Comparison of ENCODE assay signal across 28 cellular contexts in the genomic region with DNA sequence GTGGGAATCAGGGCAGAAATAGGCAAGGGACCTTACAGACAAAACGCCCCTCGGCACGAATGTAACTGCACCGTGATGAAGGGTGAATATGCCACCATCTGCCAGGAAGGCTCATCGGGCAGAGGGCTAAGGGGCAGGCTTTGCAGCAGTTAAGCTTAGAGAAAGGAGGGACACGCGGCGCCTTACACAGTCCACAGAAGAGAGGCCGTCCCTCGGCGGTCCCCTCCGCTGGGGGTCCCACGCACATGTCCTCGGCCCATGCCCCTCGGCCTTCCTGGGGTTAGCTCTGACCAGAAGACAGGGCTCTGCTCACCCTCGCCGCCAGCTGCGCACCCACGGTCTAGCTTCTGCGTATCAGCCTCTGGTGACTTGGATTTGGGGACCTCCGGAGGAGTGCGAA.
A peak's percentile ranks its signal among the peaks of the same experiment; 100 is the strongest.
DNase-seq lines count a peak whose midpoint lies in the region; FAIRE-seq and TF ChIP-seq lines count a peak whose summit lies in the region.
"Had no signal": no experiment of that assay in that cellular context is flagged by ENCODE, and none has a peak within 500 bp of the region (broad histone marks: within the 10 kb centered on the region; RNA-seq: fewer than 3 reads in every experiment).

No MANE protein-coding gene starts in this region.

- no peak overlapping the region for H2BK12ac ChIP-seq in H1 (ENCODE audit: low read depth, low read length)

- no peak for TF ChIP-seq CTCF in H1 (IDR thresholded peaks at IDR 0.05; ENCODE audit: control extremely low read depth in 1 of 3, insufficient read depth in 1 of 3, low read depth in 1 of 3, low read length in 3 of 3)
- no peak for TF ChIP-seq CTCF in neural progenitor cell (IDR thresholded peaks at IDR 0.05)

- no peak overlapping the region for H4K8ac ChIP-seq in H1 (ENCODE audit: extremely low read depth, insufficient read depth, low read length)

- H3K36me3 Mint-ChIP-seq in neural progenitor cell, result peaks cover 2% of the 10 kb centered on the region
- H3K36me3 Mint-ChIP-seq in CD8-positive, alpha-beta memory T cell, result peaks cover 0 to 11% (median 2%) of the 10 kb centered on the region in 3 donors
- H3K36me3 Mint-ChIP-seq: mesothelial cell of epicardium had no signal

- H3K4me1 ChIP-seq in H1 (replicated peaks in 1 of 4; ENCODE audit: control insufficient read depth in 3 of 4, insufficient read depth in 4 of 4, low read length in 3 of 4) (peaks cover 0 to 8% (median 1%) of the 10 kb centered on the region in 4 experiments; a peak in 2 of 7 replicates), neural progenitor cell (no peaks in the 10 kb centered on the region)
- peaks cover 4% of the 10 kb centered on the region for H3K4me1 ChIP-seq in CD8-positive, alpha-beta memory T cell (ENCODE audit: insufficient read depth, low read length)
- H3K4me1 ChIP-seq: SJSA1 had no signal

- CTCF ChIA-PET in H1 (lab: Charles Lee; ENCODE audit: partially characterized antibody), result interaction anchor here (1.0 to 1.5 kb wide), 2 partner anchors 21 to 24 kb away, joined by 3 to 4 read pairs; no protein-coding TSS in a partner anchor
- CTCF ChIA-PET in CD8-positive, alpha-beta memory T cell (lab: Charles Lee), result no interaction called here

- FAIRE-seq in H1 (lab: Jason Lieb, UNC), result no peak

- H3F3A ChIP-seq in neural progenitor cell (ENCODE audit: low read depth), result no peaks in the 10 kb centered on the region

- H4K91ac ChIP-seq in H1 (replicated peaks; ENCODE audit: insufficient read length, low read length), result no peak overlapping the region

- H3K36me3 ChIP-seq in H1 (ENCODE audit: control insufficient read depth in 2 of 4, insufficient read depth in 4 of 4, low read length in 3 of 4) (no peaks in the 10 kb centered on the region), neural progenitor cell (no peaks in the 10 kb centered on the region)
- no peaks in the 10 kb centered on the region for H3K36me3 ChIP-seq in CD8-positive, alpha-beta memory T cell (ENCODE audit: insufficient read depth, low read length)
- H3K36me3 ChIP-seq: SJSA1, upper lobe of left lung had no signal

- H3K56ac ChIP-seq in H1 (replicated peaks; ENCODE audit: insufficient read length, low read depth, low read length), result no peak overlapping the region

- H3K4me3 ChIP-seq in H1 (ENCODE audit: extremely low read depth in 1 of 4, insufficient read depth in 2 of 4, low read depth in 3 of 4, low read length in 4 of 4), result peak overlapping the region in 3 of 4 experiments; percentile 7 to 52 (median 12); a peak in 3 of 8 replicates
- H3K4me3 ChIP-seq in neural progenitor cell, result peak overlapping the region; percentile 29
- H3K4me3 ChIP-seq in CD8-positive, alpha-beta memory T cell (ENCODE audit: low read length), result no peak overlapping the region
- H3K4me3 ChIP-seq: SJSA1, smooth muscle cell, upper lobe of left lung had no signal

- peak overlapping the region; percentile 23 to 67 for H3K4me2 ChIP-seq in H1 (ENCODE audit: insufficient read depth in 1 of 2, low read depth in 2 of 2, low read length in 2 of 2)
- H3K4me2 ChIP-seq in neural progenitor cell, result peak overlapping the region; percentile 66
- H3K4me2 ChIP-seq: smooth muscle cell had no signal

- H3K9ac ChIP-seq in H1 (replicated peaks in 1 of 4; ENCODE audit: extremely low read depth in 1 of 4, low read depth in 3 of 4, low read length in 3 of 4), result no peak overlapping the region
- no peak overlapping the region for H3K9ac ChIP-seq in neural progenitor cell

- H3K23me2 ChIP-seq in H1 (ENCODE audit: low read depth, low read length), result peaks cover 3% of the 10 kb centered on the region; the same call in 1 of the 2 replicates

- no peak overlapping the region for H3K14ac ChIP-seq in H1 (ENCODE audit: insufficient read length)

- H3K27ac ChIP-seq in H1 (ENCODE audit: low read depth, low read length) (no peak overlapping the region), neural progenitor cell (no peak overlapping the region)
- no peak overlapping the region for H3K27ac ChIP-seq in CD8-positive, alpha-beta memory T cell (ENCODE audit: low read depth, low read length)
- H3K27ac ChIP-seq: 22Rv1, dorsolateral prefrontal cortex, SJSA1, upper lobe of left lung had no signal

- no peak overlapping the region for H3K4ac ChIP-seq in H1 (replicated peaks; ENCODE audit: insufficient read length, low read depth, low read length)

- no peak for TF ChIP-seq RAD21 in H1 (IDR thresholded peaks at IDR 0.05 in 1 of 2, conservative IDR thresholded peaks at IDR 0.05 in 1 of 2; ENCODE audit: low read depth in 2 of 2, low read length in 2 of 2)

- no peak overlapping the region for H4K5ac ChIP-seq in H1 (ENCODE audit: insufficient read length, low read depth, low read length)

- H2BK20ac ChIP-seq in H1 (ENCODE audit: low read length), result no peak overlapping the region

- no peak overlapping the region for H2AK5ac ChIP-seq in H1 (ENCODE audit: low read depth, low read length)

- H3K9me3 ChIP-seq in H1 (ENCODE audit: insufficient read depth in 2 of 2, low read depth in 1 of 2, low read length in 1 of 2), result peaks cover 3 to 7% of the 10 kb centered on the region in 2 experiments; a peak in 3 of 4 replicates
- H3K9me3 ChIP-seq in neural progenitor cell (ENCODE audit: low read depth), result peaks cover 4% of the 10 kb centered on the region
- H3K9me3 ChIP-seq in CD8-positive, alpha-beta memory T cell (ENCODE audit: low read length), result no peaks in the 10 kb centered on the region

- H4K20me1 ChIP-seq in H1 (replicated peaks in 1 of 2; ENCODE audit: control insufficient read depth in 1 of 2, insufficient read depth in 2 of 2, low read length in 2 of 2) (no peaks in the 10 kb centered on the region), neural progenitor cell (ENCODE audit: low read depth) (no peaks in the 10 kb centered on the region)

- POLR2A ChIA-PET in H1 (lab: Charles Lee; ENCODE audit: partially characterized antibody), result no interaction called here
- POLR2A ChIA-PET in CD8-positive, alpha-beta memory T cell (lab: Charles Lee), result no interaction called here

- peaks cover 6% of the 10 kb centered on the region for H3K4me1 Mint-ChIP-seq in neural progenitor cell
- peaks cover 6 to 8% (median 7%) of the 10 kb centered on the region in 3 donors for H3K4me1 Mint-ChIP-seq in CD8-positive, alpha-beta memory T cell
- H3K4me1 Mint-ChIP-seq: activated B cell treated with CpG ODN at 0.5 μM for 24 hours, mesothelial cell of epicardium had no signal

- H3K4me3 Mint-ChIP-seq in neural progenitor cell, result no peak overlapping the region
- no peak overlapping the region for H3K4me3 Mint-ChIP-seq in CD8-positive, alpha-beta memory T cell
- H3K4me3 Mint-ChIP-seq: activated B cell treated with CpG ODN at 0.5 μM for 24 hours; activated CD8-positive, alpha-beta T cell treated with anti-CD3 and anti-CD28 coated beads, Interleukin-2, amount 10 ng/mL, durations not matched to agents 7 days and 5 days; activated naive CD4-positive, alpha-beta T cell treated with anti-CD3 and anti-CD28 coated beads for 36 hours; mesothelial cell of epicardium; neural crest cell; stimulated activated naive CD8-positive, alpha-beta T cell treated with anti-CD3 and anti-CD28 coated beads, Interleukin-15, Interleukin-2, amounts not matched to agents 100 ng/mL and 50 ng/mL, for 24 hours; T-helper 2 cell treated with Interferon-gamma antibody and Interleukin-4, amounts not matched to agents 5 μg/mL and 100 μg/mL, for 36 hours had no signal

- H2AFZ ChIP-seq in H1 (ENCODE audit: low read length) (peak overlapping the region; percentile 49; the same call in 1 of the 2 replicates), neural progenitor cell (replicated peaks) (peak overlapping the region; percentile 50)

- DNase-seq in DMS 273 (lab: John Stamatoyannopoulos, UW; ENCODE audit: unreplicated experiment), result peak; percentile 50
- DNase-seq in DMS 273 treated with DMSO at 0.1 percent for 48 hours (lab: John Stamatoyannopoulos, UW), result no peak
- DNase-seq in NCI-H1092 (lab: John Stamatoyannopoulos, UW), result peak; percentile 41
- no peak for DNase-seq in H1 (ENCODE audit: low read depth in 1 of 2, low spot score in 2 of 2)
- no peak for DNase-seq in neural progenitor cell (ENCODE audit: low spot score)
- DNase-seq in NCI-H128 (lab: John Stamatoyannopoulos, UW; ENCODE audit: unreplicated experiment), result no peak
- no peak for DNase-seq in DMS153 treated with DMSO at 0.1 percent for 48 hours (lab: John Stamatoyannopoulos, UW; ENCODE audit: unreplicated experiment)
- DNase-seq in CD8-positive, alpha-beta memory T cell, result no peak
- DNase-seq: activated B cell treated with CpG ODN at 0.5 μM for 24 hours; activated CD8-positive, alpha-beta T cell treated with anti-CD3 and anti-CD28 coated beads, Interleukin-2, amount 10 ng/mL, durations not matched to agents 7 days and 5 days; activated naive CD4-positive, alpha-beta T cell treated with anti-CD3 and anti-CD28 coated beads for 36 hours; activated T-cell treated with anti-CD3 and anti-CD28 coated beads, Interleukin-2, amount 50 U/mL, for 1 hour; anterior cingulate cortex; caudate nucleus; dorsolateral prefrontal cortex; foreskin fibroblast; hypothalamus; NCI-H1436; stimulated activated CD4-positive, alpha-beta T cell treated with anti-CD3 and anti-CD28 coated beads, Interleukin-2, amount 100 ng/mL, for 48 hours; upper lobe of left lung had no signal

- H3K27me3 Mint-ChIP-seq in neural progenitor cell (ENCODE audit: insufficient read depth, low read depth), result peaks cover 34% of the 10 kb centered on the region
- H3K27me3 Mint-ChIP-seq in CD8-positive, alpha-beta memory T cell, result peaks cover 33 to 59% of the 10 kb centered on the region in 2 donors

- H3K79me2 ChIP-seq in H1 (ENCODE audit: control insufficient read depth in 1 of 2, insufficient read depth in 2 of 2, low read length in 2 of 2) (no peaks in the 10 kb centered on the region), neural progenitor cell (ENCODE audit: low read depth) (no peaks in the 10 kb centered on the region)

- TF ChIP-seq POLR2A in H1 (IDR thresholded peaks at IDR 0.05; ENCODE audit: control extremely low read depth in 1 of 2, low read depth in 2 of 2, low read length in 2 of 2), result no peak

- H3K9me3 Mint-ChIP-seq in neural progenitor cell, result peaks cover 26% of the 10 kb centered on the region
- H3K9me3 Mint-ChIP-seq in CD8-positive, alpha-beta memory T cell, result peaks cover 0 to 13% (median 9%) of the 10 kb centered on the region in 5 donors

- H2BK120ac ChIP-seq in H1 (replicated peaks; ENCODE audit: low read depth, low read length), result no peak overlapping the region

- no peak overlapping the region for H2BK5ac ChIP-seq in H1 (ENCODE audit: low read depth, low read length)

- peaks cover 10 to 45% (median 36%) of the 10 kb centered on the region in 4 experiments for H3K27me3 ChIP-seq in H1 (replicated peaks in 1 of 4; ENCODE audit: control insufficient read depth in 3 of 4, extremely low read depth in 1 of 4, insufficient read depth in 3 of 4, low read length in 3 of 4)
- H3K27me3 ChIP-seq in neural progenitor cell, result peaks cover 53% of the 10 kb centered on the region
- no peaks in the 10 kb centered on the region for H3K27me3 ChIP-seq in CD8-positive, alpha-beta memory T cell (ENCODE audit: insufficient read depth, low read length, poor library complexity, severe bottlenecking)

- H3K18ac ChIP-seq in H1 (ENCODE audit: extremely low read depth, low read length), result no peak overlapping the region

- no peak for TF ChIP-seq EP300 in H1 (IDR thresholded peaks at IDR 0.05; ENCODE audit: borderline replicate concordance in 1 of 2, low read depth in 2 of 2, low read length in 2 of 2)

- no peak overlapping the region for H3K27ac Mint-ChIP-seq in neural progenitor cell
- peak overlapping the region in 1 of 8 donors; percentile 83 for H3K27ac Mint-ChIP-seq in CD8-positive, alpha-beta memory T cell
- H3K27ac Mint-ChIP-seq: activated B cell treated with CpG ODN at 0.5 μM for 24 hours; activated CD8-positive, alpha-beta T cell treated with anti-CD3 and anti-CD28 coated beads, Interleukin-2, amount 10 ng/mL, durations not matched to agents 7 days and 5 days; activated naive CD4-positive, alpha-beta T cell treated with anti-CD3 and anti-CD28 coated beads for 36 hours; mesothelial cell of epicardium; progenitor cell of endocrine pancreas; stimulated activated naive CD8-positive, alpha-beta T cell treated with anti-CD3 and anti-CD28 coated beads, Interleukin-15, Interleukin-2, amounts not matched to agents 100 ng/mL and 50 ng/mL, for 24 hours; T-helper 2 cell treated with Interferon-gamma antibody and Interleukin-4, amounts not matched to agents 5 μg/mL and 100 μg/mL, for 36 hours had no signal

- H3K79me1 ChIP-seq in H1 (ENCODE audit: low read depth, low read length), result no peaks in the 10 kb centered on the region

- 56% methylated on average over 19 of the region's 22 CpGs; no CpG with 5 or more reads in 1 of the 2 experiments for WGBS in H1 (ENCODE audit: extremely low coverage in 1 of 2, insufficient coverage in 1 of 2, insufficient read length in 1 of 2, insufficient replicate concordance in 2 of 2, low coverage in 1 of 2, low lambda C conversion rate in 2 of 2, missing lambda C conversion rate in 1 of 2), 2 experiments

- H2BK15ac ChIP-seq in H1 (ENCODE audit: low read length), result no peak overlapping the region

- H3K23ac ChIP-seq in H1 (ENCODE audit: insufficient read length), result no peak overlapping the region

Comparison
In these comparisons a context has a peak if more than half of its experiments do, and no peak if none do; other contexts are left out.
1. DNase-seq: peak in DMS 273 (single experiment) and NCI-H1092 (single experiment); none in DMS 273 treated with DMSO at 0.1 percent for 48 hours (single experiment), H1 (0 of 2), neural progenitor cell (single experiment), NCI-H128 (single experiment), DMS153 treated with DMSO at 0.1 percent for 48 hours (single experiment) and CD8-positive, alpha-beta memory T cell (0 of 5).